31 cellular contexts compared by ENCODE assay signal in genomic region chr20:46920114-46920513, GRCh38. TPM values are rescaled to one million over a fixed set of nuclear protein-coding genes. Genes with fewer than 3 reads are reported as not detected.
"Had no signal": no experiment of that assay in that cellular context is flagged by ENCODE, and none has a peak within 500 bp of the region (broad histone marks: within the 10 kb centered on the region; RNA-seq: fewer than 3 reads in every experiment).

No MANE protein-coding gene starts in this region.

- DNase-seq: activated CD4-positive, alpha-beta T cell treated with anti-CD3 and anti-CD28 coated beads for 1 hour; activated CD4-positive, alpha-beta T cell treated with anti-CD3 and anti-CD28 coated beads for 48 hours; activated CD4-positive, alpha-beta T cell treated with anti-CD3 and anti-CD28 coated beads, Interleukin-2, amount 50 U/mL, for 1 hour; activated CD4-positive, alpha-beta T cell treated with anti-CD3 and anti-CD28 coated beads, Interleukin-2, amount 50 U/mL, for 48 hours; activated CD8-positive, alpha-beta memory T cell treated with anti-CD3 and anti-CD28 coated beads for 24 hours; activated CD8-positive, alpha-beta T cell treated with anti-CD3 and anti-CD28 coated beads for 36 hours; activated effector memory CD4-positive, alpha-beta T cell treated with Interleukin-2 at 50 U/mL for 16 hours; activated gamma-delta T cell treated with Interleukin-2 at 50 U/mL for 16 hours; activated naive CD4-positive, alpha-beta T cell treated with anti-CD3 and anti-CD28 coated beads, Interleukin-2, amount 50 U/mL, for 16 hours; activated naive CD4-positive, alpha-beta T cell treated with Interleukin-2 at 50 U/mL for 16 hours; activated T-cell treated with anti-CD3 and anti-CD28 coated beads, Interleukin-2, amount 50 U/mL, for 4 hours; amniotic stem cell; anterior cingulate cortex; brain microvascular endothelial cell; effector CD8-positive, alpha-beta T cell; esophagus squamous epithelium; foreskin melanocyte; T-helper 2 cell had no signal

- ATAC-seq: activated CD8-positive, alpha-beta T cell treated with anti-CD3 and anti-CD28 coated beads for 36 hours; activated T-cell treated with anti-CD3 and anti-CD28 coated beads, Interleukin-2, amount 50 U/mL, for 4 hours; activated T-helper 17 cell treated with anti-CD3 and anti-CD28 coated beads, Interleukin-2, amount 50 U/mL, for 72 hours; gastroesophageal sphincter; WTC11 had no signal

- H3K27me3 ChIP-seq: brain microvascular endothelial cell, esophagus squamous epithelium had no signal

- H3K4me1 ChIP-seq: esophagus squamous epithelium, gastroesophageal sphincter had no signal

- H3K9me3 ChIP-seq: esophagus squamous epithelium had no signal

- H3K36me3 ChIP-seq: brain microvascular endothelial cell, esophagus squamous epithelium, gastroesophageal sphincter had no signal

- H3K27ac ChIP-seq: brain microvascular endothelial cell, epithelial cell of prostate, esophagus squamous epithelium, gastroesophageal sphincter had no signal

- H3K4me3 ChIP-seq: esophagus squamous epithelium, gastroesophageal sphincter had no signal

- FAIRE-seq: astrocyte, bronchial epithelial cell, colon, endometrium, endothelial cell of umbilical vein had no signal

RNA-seq across cellular contexts. Expression of gene EYA2, which starts 25.5 kb away (rescaled TPM):
- total RNA-seq: activated CD8-positive, alpha-beta T cell treated with anti-CD3 and anti-CD28 coated beads for 36 hours; activated T-cell treated with anti-CD3 and anti-CD28 coated beads, Interleukin-2, amount 50 U/mL, for 4 hours; dermis microvascular lymphatic vessel endothelial cell; endothelial cell of umbilical vein; fibroblast of villous mesenchyme; glomerular endothelial cell; T-helper 1 cell treated with Interleukin-12 subunit alpha and Interleukin-12 subunit beta and Interleukin-4 antibody, amounts not matched to agents 30 ng/mL and 1 ng/mL, for 36 hours had no signal
- polyA plus RNA-seq: endothelial cell of umbilical vein had no signal
